ENCODE assay signal across 18 cellular contexts in the genomic region with DNA sequence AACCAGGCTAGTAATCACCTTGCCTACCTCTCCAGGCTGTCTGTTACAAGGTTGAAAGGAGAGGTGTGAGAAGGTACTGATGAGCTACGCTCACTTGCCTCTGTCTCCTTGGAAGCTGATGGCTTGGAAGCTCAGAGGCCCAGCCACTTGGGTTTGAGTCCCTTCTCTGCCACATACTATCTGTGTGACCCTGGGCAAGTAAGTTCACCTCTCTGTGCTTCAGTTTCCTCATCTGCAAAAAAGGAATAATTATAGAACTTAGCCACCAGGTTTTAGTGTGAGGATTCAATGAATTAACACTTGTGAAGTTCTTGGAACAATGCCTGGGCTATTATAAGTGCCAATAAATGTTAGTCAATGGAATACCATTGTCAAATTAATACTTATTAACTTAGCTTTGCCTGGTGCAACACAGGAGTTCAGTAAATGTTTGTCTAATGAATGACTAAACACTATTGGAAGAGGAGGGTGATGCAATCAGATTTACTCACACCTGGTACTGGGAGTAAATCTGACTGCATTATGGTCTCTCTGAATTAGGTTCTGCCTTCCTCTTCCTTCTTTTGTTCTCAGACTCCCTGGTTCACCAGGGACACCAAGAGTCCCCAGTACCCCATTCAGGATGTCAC. TPM values are rescaled to one million over a fixed set of nuclear protein-coding genes. Genes with fewer than 3 reads are reported as not detected.
DNase-seq lines count a peak whose midpoint lies in the region; ATAC-seq and TF ChIP-seq lines count a peak whose summit lies in the region.
"Had no signal": no experiment of that assay in that cellular context is flagged by ENCODE, and none has a peak within 500 bp of the region (broad histone marks: within the 10 kb centered on the region; RNA-seq: fewer than 3 reads in every experiment).

No MANE protein-coding gene starts in this region.

- DNase-seq in Caco-2 (peak in 1 of 2 experiments; percentile 10), HuH-7.5 (ENCODE audit: low spot score) (peak; percentile 34), body of pancreas (peak in 1 of 4 donors; percentile 37), left lobe of liver (ENCODE audit: low spot score) (peak; percentile 35), superior temporal gyrus (ENCODE audit: extremely low spot score) (no peak), H9 (no peak), sciatic nerve (ENCODE audit: low spot score) (no peak)
- DNase-seq: activated CD4-positive, alpha-beta T cell treated with anti-CD3 and anti-CD28 coated beads, Interleukin-2, amount 50 U/mL, for 4 hours; DND-41; NCI-H1092; NCI-H524 treated with DMSO at 0.1 percent for 48 hours; posterior cingulate gyrus; transverse colon had no signal

- H3K4me1 ChIP-seq in Caco-2 (peaks cover 10% of the 10 kb centered on the region), body of pancreas (peaks cover 43% of the 10 kb centered on the region), H9 (ENCODE audit: insufficient read depth, low read length) (no peaks in the 10 kb centered on the region)
- H3K4me1 ChIP-seq: adrenal gland had no signal

- no peak overlapping the region for H3K18ac ChIP-seq in H9 (ENCODE audit: insufficient read length, low read depth, low read length)

- no peak overlapping the region for H3K56ac ChIP-seq in H9 (ENCODE audit: insufficient read length, low read depth, low read length)

- CTCF ChIA-PET in Caco-2 (lab: Charles Lee) = interaction anchor here (0.6 kb wide), 1 partner anchor 55 kb away, joined by 4 read pairs; a partner anchor contains a TSS

- H3K27ac ChIP-seq in body of pancreas = peak overlapping the region; percentile 64 to 80 (median 73)
- H3K27ac ChIP-seq in H9 (ENCODE audit: insufficient read length, low read depth, low read length) = no peak overlapping the region
- H3K27ac ChIP-seq: adrenal gland, transverse colon had no signal

- no peak overlapping the region for H2BK12ac ChIP-seq in H9 (ENCODE audit: insufficient read length, low read depth, low read length)

- H3K27ac Mint-ChIP-seq in Caco-2 (ENCODE audit: unreplicated experiment) (peak overlapping the region; percentile 77), H9 (no peak overlapping the region)
- H3K27ac Mint-ChIP-seq: B cell; dendritic cell treated with granulocyte-macrophage colony-stimulating factor and Interleukin-4, amounts not matched to agents 40 ng/mL and 50 ng/mL, for 4 days had no signal

- no peak overlapping the region for H3K23ac ChIP-seq in H9 (ENCODE audit: insufficient read length, low read depth, low read length)

- BruUV-seq in Caco-2 (replicated peaks; lab: Mats Ljungman, UMichigan) = no TSS peak

- TF ChIP-seq CTCF in Caco-2 (IDR thresholded peaks at IDR 0.05; ENCODE audit: insufficient read depth in 1 of 2, low read depth in 1 of 2, low read length in 1 of 2, severe bottlenecking in 1 of 2, unreplicated experiment in 1 of 2) (no peak), body of pancreas (IDR thresholded peaks at IDR 0.05) (peak in 1 of 7 experiments; percentile 9), H9 (conservative IDR thresholded peaks at IDR 0.05) (no peak)

- no peak overlapping the region for H3K9ac ChIP-seq in H9 (ENCODE audit: extremely low read depth, insufficient read length, low read length)

- H3K79me1 ChIP-seq in H9 (ENCODE audit: insufficient read depth, low read depth, low read length, poor library complexity, severe bottlenecking) = no peaks in the 10 kb centered on the region

- no peak overlapping the region for H2BK15ac ChIP-seq in H9 (ENCODE audit: low read depth, low read length)

- no peaks in the 10 kb centered on the region for H3K23me2 ChIP-seq in H9 (ENCODE audit: insufficient read length, low read depth, low read length, poor library complexity, severe bottlenecking)

- POLR2A ChIA-PET in Caco-2 (lab: Charles Lee) = no interaction called here

- H2BK5ac ChIP-seq in H9 (ENCODE audit: insufficient read length, low read length) = no peak overlapping the region

- no peak overlapping the region for H3K4me3 ChIP-seq in Caco-2 (ENCODE audit: low read depth, low read length)
- H3K4me3 ChIP-seq in body of pancreas = no peak overlapping the region
- H3K4me3 ChIP-seq: adrenal gland, transverse colon had no signal

- H3K14ac ChIP-seq in H9 (ENCODE audit: insufficient read depth, low read length) = no peak overlapping the region

- H2AFZ ChIP-seq in H9 (ENCODE audit: low read length) = no peak overlapping the region

- no peaks in the 10 kb centered on the region for H3K9me3 Mint-ChIP-seq in Caco-2 (ENCODE audit: unreplicated experiment)
- no peaks in the 10 kb centered on the region for H3K9me3 Mint-ChIP-seq in H9
- H3K9me3 Mint-ChIP-seq: dendritic cell treated with granulocyte-macrophage colony-stimulating factor and Interleukin-4, amounts not matched to agents 40 ng/mL and 50 ng/mL, for 4 days had no signal

- no peak overlapping the region for H3T11ph ChIP-seq in H9 (ENCODE audit: low read length)

- no peak overlapping the region for H2AK5ac ChIP-seq in H9 (ENCODE audit: insufficient read length, low read length)

- 83 to 94% methylated on average over 1 of the region's 1 CpG for WGBS in body of pancreas, 2 donors
- WGBS in H9 (ENCODE audit: extremely low coverage, insufficient read length, low lambda C conversion rate) = no CpG with 5 or more reads among the region's 1 CpG

- H2BK120ac ChIP-seq in H9 (ENCODE audit: low read depth, low read length, poor library complexity, severe bottlenecking) = no peak overlapping the region

- H4K5ac ChIP-seq in H9 (ENCODE audit: insufficient read length, low read depth, low read length) = no peak overlapping the region

- no peaks in the 10 kb centered on the region for H3K36me3 ChIP-seq in Caco-2 (ENCODE audit: control insufficient read depth, insufficient read depth, low read length)
- no peaks in the 10 kb centered on the region for H3K36me3 ChIP-seq in body of pancreas (replicated peaks in 1 of 2; ENCODE audit: insufficient read depth in 1 of 2, low read depth in 2 of 2)
- H3K36me3 ChIP-seq: adrenal gland, transverse colon had no signal

- H4K8ac ChIP-seq in H9 (replicated peaks; ENCODE audit: insufficient read length, low read depth, low read length) = no peak overlapping the region

- no peak overlapping the region for H3K4me3 Mint-ChIP-seq in Caco-2 (ENCODE audit: unreplicated experiment)
- H3K4me3 Mint-ChIP-seq in H9 = no peak overlapping the region
- H3K4me3 Mint-ChIP-seq: B cell; dendritic cell treated with granulocyte-macrophage colony-stimulating factor and Interleukin-4, amounts not matched to agents 40 ng/mL and 50 ng/mL, for 4 days had no signal

- H3K27me3 Mint-ChIP-seq in Caco-2 (ENCODE audit: insufficient read depth, unreplicated experiment) (no peaks in the 10 kb centered on the region), H9 (ENCODE audit: low read depth) (peaks cover 7% of the 10 kb centered on the region)

- no peak for TF ChIP-seq POLR2A in body of pancreas (IDR thresholded peaks at IDR 0.05)

- no peaks in the 10 kb centered on the region for H4K20me1 ChIP-seq in H9 (ENCODE audit: control insufficient read depth, insufficient read depth, insufficient read length)

- H4K91ac ChIP-seq in H9 (ENCODE audit: insufficient read length, low read depth, low read length) = no peak overlapping the region

- no peak overlapping the region for H3K4me2 ChIP-seq in H9 (ENCODE audit: insufficient read depth, insufficient read length, low read length)

- H2BK20ac ChIP-seq in H9 (ENCODE audit: low read depth, low read length, poor library complexity, severe bottlenecking) = no peak overlapping the region

- H3K27me3 ChIP-seq in Caco-2 (replicated peaks; ENCODE audit: control insufficient read depth, insufficient read depth, low read length) (no peaks in the 10 kb centered on the region), body of pancreas (no peaks in the 10 kb centered on the region), H9 (ENCODE audit: insufficient read depth, low read length) (no peaks in the 10 kb centered on the region)
- H3K27me3 ChIP-seq: adrenal gland, transverse colon had no signal

- no peak overlapping the region for H3K4ac ChIP-seq in H9 (ENCODE audit: low read depth, low read length)

- intact Hi-C loops in Caco-2 (cut with micrococcal nuclease; ENCODE audit: unreplicated experiment) = no loop called here
- intact Hi-C loops in body of pancreas (cut with DNase I) = no loop called here
- intact Hi-C loops in sciatic nerve (cut with DNase I) = no loop called here

- H3K9me3 ChIP-seq in Caco-2 (no peaks in the 10 kb centered on the region), body of pancreas (no peaks in the 10 kb centered on the region), H9 (ENCODE audit: control insufficient read depth, low read depth, low read length) (no peaks in the 10 kb centered on the region)
- H3K9me3 ChIP-seq: adrenal gland, transverse colon had no signal

- H3K4me1 Mint-ChIP-seq in Caco-2 (ENCODE audit: low read depth, unreplicated experiment) = peaks cover 6% of the 10 kb centered on the region
- no peaks in the 10 kb centered on the region for H3K4me1 Mint-ChIP-seq in H9
- H3K4me1 Mint-ChIP-seq: B cell had no signal

- ATAC-seq in body of pancreas (peak; percentile 90), left lobe of liver (peak; percentile 82), GM18502 (IDR thresholded peaks at IDR 0.05; ENCODE audit: poor library complexity, unreplicated experiment) (no peak), sciatic nerve (no peak)

- H3K36me3 Mint-ChIP-seq in Caco-2 (ENCODE audit: insufficient read depth, unreplicated experiment) (no peaks in the 10 kb centered on the region), H9 (ENCODE audit: insufficient read depth in 1 of 3, low read depth in 3 of 3) (no peaks in the 10 kb centered on the region; a peak in 1 of 7 replicates)

- H3K79me2 ChIP-seq in H9 (ENCODE audit: insufficient read depth, low read length) = no peaks in the 10 kb centered on the region; the same call in 1 of the 2 replicates

RNA-seq across cellular contexts. Expression of a gene that starts 55.5 kb away (rescaled TPM):
- total RNA-seq in Caco-2 (2022) = 0.36 and 0.39 TPM in 2 replicates
- total RNA-seq in body of pancreas = 1 to 10 TPM; 2.6 to 4.3 TPM
- total RNA-seq in left lobe of liver = 15.1 TPM
- 1.9 and 2.3 TPM in 2 replicates for total RNA-seq in H9 (2021)
- 5.0 TPM for total RNA-seq in sciatic nerve
- total RNA-seq: B cell, mononuclear cell had no signal

Comparison
In these comparisons a context has a peak if more than half of its experiments do, and no peak if none do; other contexts are left out.
1. DNase-seq: peak in HuH-7.5 (single experiment) and left lobe of liver (single experiment); none in superior temporal gyrus (single experiment), H9 (single experiment) and sciatic nerve (single experiment).
2. ATAC-seq: peak in body of pancreas (single experiment) and left lobe of liver (single experiment); none in GM18502 (single experiment) and sciatic nerve (single experiment).